In the genomic region with DNA sequence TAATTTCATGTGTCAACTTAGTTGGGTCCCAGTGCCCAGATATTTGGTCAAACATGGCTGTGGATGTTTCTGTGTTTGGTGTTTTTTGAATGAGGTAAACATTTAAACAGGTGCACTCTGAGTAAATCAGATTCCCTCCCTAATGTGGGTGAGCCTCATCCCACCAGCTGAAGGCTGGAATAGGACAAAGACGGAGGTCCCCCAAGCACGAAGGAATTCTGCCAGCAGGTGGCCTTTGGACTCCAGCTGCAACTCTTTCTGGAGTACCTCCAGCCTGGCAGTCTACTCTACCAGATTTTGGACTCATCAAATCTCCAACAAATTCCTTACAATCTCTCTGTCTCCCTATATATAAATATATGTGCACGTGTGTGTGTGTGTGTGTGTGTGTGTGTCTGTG, we compare ENCODE assay signal across 17 cellular contexts.
DNase-seq lines count a peak whose midpoint lies in the region; ATAC-seq, FAIRE-seq and TF ChIP-seq lines count a peak whose summit lies in the region.
"Had no signal": no experiment of that assay in that cellular context is flagged by ENCODE, and none has a peak within 500 bp of the region (broad histone marks: within the 10 kb centered on the region; RNA-seq: fewer than 3 reads in every experiment).

No MANE protein-coding gene starts in this region.

- H3K27ac ChIP-seq in HepG2 (ENCODE audit: extremely low read length, insufficient read depth, low read length), result no peak overlapping the region
- no peak overlapping the region for H3K27ac ChIP-seq in ascending aorta
- H3K27ac ChIP-seq: SK-N-MC had no signal

- H3K4me3 Mint-ChIP-seq in activated naive CD8-positive, alpha-beta T cell treated with anti-CD3 and anti-CD28 coated beads, Interleukin-2, amount 10 ng/mL, durations not matched to agents 7 days and 5 days, result peak overlapping the region; percentile 25
- H3K4me3 Mint-ChIP-seq in activated naive CD8-positive, alpha-beta T cell treated with anti-CD3 and anti-CD28 coated beads for 36 hours, result no peak overlapping the region
- H3K4me3 Mint-ChIP-seq: HFFc6 had no signal

- H3K9me3 ChIP-seq in HepG2 (ENCODE audit: low read length) (0 out of 2 replicates have a peak, but pooled peaks cover 4% of the 10 kb centered on the region), ascending aorta (no peaks in the 10 kb centered on the region)

- H3K4me3 ChIP-seq in HepG2 (replicated peaks in 1 of 3; ENCODE audit: insufficient read depth in 1 of 3, low read depth in 2 of 3, low read length in 3 of 3), result no peak overlapping the region
- H3K4me3 ChIP-seq in ascending aorta, result no peak overlapping the region
- H3K4me3 ChIP-seq: SK-N-MC had no signal

- in situ Hi-C loops in HepG2 (cut with HindIII; ENCODE audit: extremely low pct_ligation_motif_present, low pct_unique_long_range_greater_than_20kb), result no loop called here

- no peaks in the 10 kb centered on the region for H3K27me3 Mint-ChIP-seq in activated naive CD8-positive, alpha-beta T cell treated with anti-CD3 and anti-CD28 coated beads, Interleukin-2, amount 10 ng/mL, durations not matched to agents 7 days and 5 days
- H3K27me3 Mint-ChIP-seq in activated naive CD8-positive, alpha-beta T cell treated with anti-CD3 and anti-CD28 coated beads for 36 hours, result peaks cover 6% of the 10 kb centered on the region

- WGBS in HepG2 (ENCODE audit: low lambda C conversion rate), result 0% methylated on average over 3 of the region's 3 CpGs

- H3K4me1 Mint-ChIP-seq in activated naive CD8-positive, alpha-beta T cell treated with anti-CD3 and anti-CD28 coated beads, Interleukin-2, amount 10 ng/mL, durations not matched to agents 7 days and 5 days, result peaks cover 53% of the 10 kb centered on the region
- H3K4me1 Mint-ChIP-seq in activated naive CD8-positive, alpha-beta T cell treated with anti-CD3 and anti-CD28 coated beads for 36 hours, result peaks cover 39% of the 10 kb centered on the region

- H3K9ac ChIP-seq in HepG2 (ENCODE audit: insufficient read depth, low read depth, low read length), result no peak overlapping the region

- no peak for FAIRE-seq in HepG2 (lab: Jason Lieb, UNC)
- FAIRE-seq in RCC 7860 (lab: Jason Lieb, UNC), result no peak
- FAIRE-seq: GM19239, H54 had no signal

- intact Hi-C loops in HepG2 (cut with micrococcal nuclease; ENCODE audit: unreplicated experiment) (no loop called here), ascending aorta (cut with DNase I) (loop anchor here (2.0 kb wide), 1 partner anchor 65 kb away; no protein-coding TSS in a partner anchor)

- no peaks in the 10 kb centered on the region for H4K20me1 ChIP-seq in HepG2 (ENCODE audit: insufficient read depth, low read length)

- no peak for TF ChIP-seq EP300 in HepG2 (IDR thresholded peaks at IDR 0.05; ENCODE audit: low read depth in 2 of 2, low read length in 2 of 2)
- no peak for TF ChIP-seq EP300 in HepG2 (CRISPR knock-in tag; IDR thresholded peaks at IDR 0.05; ENCODE audit: borderline replicate concordance)

- peak overlapping the region; percentile 48 for H3K27ac Mint-ChIP-seq in activated naive CD8-positive, alpha-beta T cell treated with anti-CD3 and anti-CD28 coated beads, Interleukin-2, amount 10 ng/mL, durations not matched to agents 7 days and 5 days
- H3K27ac Mint-ChIP-seq in activated naive CD8-positive, alpha-beta T cell treated with anti-CD3 and anti-CD28 coated beads for 36 hours, result no peak overlapping the region
- H3K27ac Mint-ChIP-seq: HFFc6 had no signal

- no peaks in the 10 kb centered on the region for H3K4me1 ChIP-seq in HepG2 (ENCODE audit: insufficient read depth, low read length)
- H3K4me1 ChIP-seq in ascending aorta, result peaks cover 0 to 7% of the 10 kb centered on the region in 2 donors

- H3K79me2 ChIP-seq in HepG2 (ENCODE audit: insufficient read depth, low read length), result no peaks in the 10 kb centered on the region

- H3K36me3 ChIP-seq in HepG2 (replicated peaks in 1 of 2; ENCODE audit: control insufficient read depth in 1 of 2, insufficient read depth in 2 of 2, low read length in 2 of 2) (no peaks in the 10 kb centered on the region), ascending aorta (no peaks in the 10 kb centered on the region)

- no peak for TF ChIP-seq RAD21 in HepG2 (CRISPR knock-in tag; IDR thresholded peaks at IDR 0.05)

- H3K9me3 Mint-ChIP-seq in activated naive CD8-positive, alpha-beta T cell treated with anti-CD3 and anti-CD28 coated beads, Interleukin-2, amount 10 ng/mL, durations not matched to agents 7 days and 5 days, result peaks cover 6% of the 10 kb centered on the region
- peaks cover 12% of the 10 kb centered on the region for H3K9me3 Mint-ChIP-seq in activated naive CD8-positive, alpha-beta T cell treated with anti-CD3 and anti-CD28 coated beads for 36 hours

- no peak for TF ChIP-seq POLR2A in HepG2 (IDR thresholded peaks at IDR 0.05; ENCODE audit: insufficient read depth in 1 of 2, low read depth in 2 of 2, low read length in 2 of 2)

- no peak overlapping the region for H3K4me2 ChIP-seq in HepG2 (ENCODE audit: low read depth, low read length)

- CTCF ChIA-PET in HepG2 (lab: Yijun Ruan, JAX; ENCODE audit: low intra/inter-chr PET ratio, low total read pairs), result no interaction called here

- H3K36me3 Mint-ChIP-seq in activated naive CD8-positive, alpha-beta T cell treated with anti-CD3 and anti-CD28 coated beads, Interleukin-2, amount 10 ng/mL, durations not matched to agents 7 days and 5 days, result peaks cover 4% of the 10 kb centered on the region
- no peaks in the 10 kb centered on the region for H3K36me3 Mint-ChIP-seq in activated naive CD8-positive, alpha-beta T cell treated with anti-CD3 and anti-CD28 coated beads for 36 hours

- H3K27me3 ChIP-seq in HepG2 (ENCODE audit: control insufficient read depth in 1 of 2, insufficient read depth in 2 of 2, low read length in 2 of 2) (peaks cover 0 to 7% of the 10 kb centered on the region in 2 experiments; a peak in 2 of 5 replicates), ascending aorta (no peaks in the 10 kb centered on the region)

- TF ChIP-seq CTCF in HepG2 (CRISPR knock-in tag; IDR thresholded peaks at IDR 0.05), result peak; percentile 28; the same call in 1 of the 2 replicates
- TF ChIP-seq CTCF in ascending aorta (IDR thresholded peaks at IDR 0.05), result no peak

- peak; percentile 15 for DNase-seq in NCI-H1092 treated with DMSO at 0.1 percent for 48 hours (lab: John Stamatoyannopoulos, UW)
- no peak for DNase-seq in NCI-H1092 (lab: John Stamatoyannopoulos, UW)
- no peak for DNase-seq in activated naive CD8-positive, alpha-beta T cell treated with anti-CD3 and anti-CD28 coated beads, Interleukin-2, amount 10 ng/mL, durations not matched to agents 7 days and 5 days
- no peak for DNase-seq in activated naive CD8-positive, alpha-beta T cell treated with anti-CD3 and anti-CD28 coated beads for 36 hours
- DNase-seq in HepG2 (ENCODE audit: low spot score), result no peak
- no peak for DNase-seq in RCC 7860 (ENCODE audit: low spot score)
- no peak for DNase-seq in UCSD-AML1 (lab: John Stamatoyannopoulos, UW; ENCODE audit: unreplicated experiment)
- DNase-seq in ascending aorta (ENCODE audit: low spot score in 2 of 2), result no peak
- DNase-seq: C1 segment of cervical spinal cord, EL, HFFc6, KBM-7, NCI-H146, NCI-H2227 treated with DMSO at 0.1 percent for 48 hours had no signal

- no peak overlapping the region for H2AFZ ChIP-seq in HepG2 (ENCODE audit: low read length)

- BruUV-seq in HepG2 (replicated peaks; lab: Mats Ljungman, UMichigan), result no TSS peak

- POLR2A ChIA-PET in activated naive CD8-positive, alpha-beta T cell treated with anti-CD3 and anti-CD28 coated beads, Interleukin-2, amount 10 ng/mL, durations not matched to agents 7 days and 5 days (lab: Charles Lee), result no interaction called here
- POLR2A ChIA-PET in HepG2 (lab: Yijun Ruan, JAX), result no interaction called here

- no peak for ATAC-seq in activated naive CD8-positive, alpha-beta T cell treated with anti-CD3 and anti-CD28 coated beads, Interleukin-2, amount 10 ng/mL, durations not matched to agents 7 days and 5 days (ENCODE audit: low read depth)
- no peak for ATAC-seq in HepG2

TF ChIP-seq in HepG2, 621 proteins besides CTCF, POLR2A, EP300 and RAD21:
- TF ChIP-seq ZNF652 (CRISPR knock-in tag; IDR thresholded peaks at IDR 0.05; ENCODE audit: borderline replicate concordance, low read depth) (no peak), NAIF1 (CRISPR knock-in tag; IDR thresholded peaks at IDR 0.05; ENCODE audit: borderline replicate concordance) (no peak), ZNF792 (CRISPR knock-in tag; IDR thresholded peaks at IDR 0.05) (no peak), STAG1 (CRISPR knock-in tag; IDR thresholded peaks at IDR 0.05) (peak; percentile 26; the same call in 1 of the 2 replicates)
- TF ChIP-seq, protein P1, sequence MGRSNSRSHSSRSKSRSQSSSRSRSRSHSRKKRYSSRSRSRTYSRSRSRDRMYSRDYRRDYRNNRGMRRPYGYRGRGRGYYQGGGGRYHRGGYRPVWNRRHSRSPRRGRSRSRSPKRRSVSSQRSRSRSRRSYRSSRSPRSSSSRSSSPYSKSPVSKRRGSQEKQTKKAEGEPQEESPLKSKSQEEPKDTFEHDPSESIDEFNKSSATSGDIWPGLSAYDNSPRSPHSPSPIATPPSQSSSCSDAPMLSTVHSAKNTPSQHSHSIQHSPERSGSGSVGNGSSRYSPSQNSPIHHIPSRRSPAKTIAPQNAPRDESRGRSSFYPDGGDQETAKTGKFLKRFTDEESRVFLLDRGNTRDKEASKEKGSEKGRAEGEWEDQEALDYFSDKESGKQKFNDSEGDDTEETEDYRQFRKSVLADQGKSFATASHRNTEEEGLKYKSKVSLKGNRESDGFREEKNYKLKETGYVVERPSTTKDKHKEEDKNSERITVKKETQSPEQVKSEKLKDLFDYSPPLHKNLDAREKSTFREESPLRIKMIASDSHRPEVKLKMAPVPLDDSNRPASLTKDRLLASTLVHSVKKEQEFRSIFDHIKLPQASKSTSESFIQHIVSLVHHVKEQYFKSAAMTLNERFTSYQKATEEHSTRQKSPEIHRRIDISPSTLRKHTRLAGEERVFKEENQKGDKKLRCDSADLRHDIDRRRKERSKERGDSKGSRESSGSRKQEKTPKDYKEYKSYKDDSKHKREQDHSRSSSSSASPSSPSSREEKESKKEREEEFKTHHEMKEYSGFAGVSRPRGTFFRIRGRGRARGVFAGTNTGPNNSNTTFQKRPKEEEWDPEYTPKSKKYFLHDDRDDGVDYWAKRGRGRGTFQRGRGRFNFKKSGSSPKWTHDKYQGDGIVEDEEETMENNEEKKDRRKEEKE (IDR thresholded peaks at IDR 0.05), result no peak
